ENCODE assay signal across 8 cellular contexts in genomic region chr7:17298840-17299476, GRCh38. TPM values are rescaled to one million over a fixed set of nuclear protein-coding genes. Genes with fewer than 3 reads are reported as not detected.
DNase-seq lines count a peak whose midpoint lies in the region; ATAC-seq and TF ChIP-seq lines count a peak whose summit lies in the region.

No MANE protein-coding gene starts in this region.

- H3K27me3 ChIP-seq in ascending aorta = no peaks in the 10 kb centered on the region
- H3K27me3 ChIP-seq in iPS-15b (ENCODE audit: control insufficient read depth, insufficient read depth, low read length) = peaks cover 11% of the 10 kb centered on the region

- intact Hi-C loops in ascending aorta (cut with DNase I) = loop anchor here (1.0 to 10.0 kb wide), 8 partner anchors 23 to 652 kb away; partner anchors contain the start of genes ANKMY2, BZW2 and SNX13

- peaks cover 0 to 5% (median 0%) of the 10 kb centered on the region in 3 donors for H3K9me3 Mint-ChIP-seq in T-cell

- peak overlapping the region; percentile 85 to 89 for H3K27ac Mint-ChIP-seq in T-cell

- H3K4me1 ChIP-seq in ascending aorta = peaks cover 0 to 13% of the 10 kb centered on the region in 2 donors
- H3K4me1 ChIP-seq in iPS-15b (ENCODE audit: control insufficient read depth, insufficient read depth, low read length) = peaks cover 4% of the 10 kb centered on the region

- TF ChIP-seq CTCF in AG04449 (IDR thresholded peaks at IDR 0.05; ENCODE audit: insufficient read depth, low read length, missing control alignments) (no peak), ascending aorta (IDR thresholded peaks at IDR 0.05) (no peak)

- H3K36me3 ChIP-seq in ascending aorta (no peaks in the 10 kb centered on the region), iPS-15b (ENCODE audit: control insufficient read depth, insufficient read depth, low read length) (no peaks in the 10 kb centered on the region)

- H3K27ac ChIP-seq in ascending aorta (peak overlapping the region; percentile 97 to 98), skin epidermis (peak overlapping the region; percentile 90 to 100 (median 97))

- H3K9me3 ChIP-seq in ascending aorta (no peaks in the 10 kb centered on the region), iPS-15b (ENCODE audit: control insufficient read depth, insufficient read depth, low read length) (no peaks in the 10 kb centered on the region)

- no peaks in the 10 kb centered on the region for H3K36me3 Mint-ChIP-seq in T-cell

- POLR2A ChIA-PET in AG04449 (lab: Yijun Ruan, JAX) = interaction anchor here (0.8 to 1.3 kb wide), 5 partner anchors 8 to 364 kb away, joined by 3 to 6 read pairs (median 4); no protein-coding TSS in a partner anchor
- POLR2A ChIA-PET in T-cell (lab: Charles Lee) = interaction anchor here (0.6 to 1.8 kb wide), 9 partner anchors 9 to 658 kb away, joined by 3 to 13 read pairs (median 5); no protein-coding TSS in a partner anchor

- H3K9ac ChIP-seq in iPS-15b (ENCODE audit: low read depth, low read length) = no peak overlapping the region

- H3K4me3 Mint-ChIP-seq in T-cell = peak overlapping the region; percentile 88 to 97 (median 94)

- peaks cover 30 to 34% (median 31%) of the 10 kb centered on the region in 3 donors for H3K4me1 Mint-ChIP-seq in T-cell

- no peak for DNase-seq in AG04449 (ENCODE audit: low read depth, low spot score)
- peak; percentile 14 to 62 (median 44) for DNase-seq in T-cell
- peak in 1 of 2 donors; percentile 81 for DNase-seq in ascending aorta (ENCODE audit: low spot score in 2 of 2)
- DNase-seq in NCI-H2196 treated with DMSO at 0.1 percent for 48 hours (lab: John Stamatoyannopoulos, UW; ENCODE audit: unreplicated experiment) = no peak

- ATAC-seq in GM19023 (IDR thresholded peaks at IDR 0.05; ENCODE audit: unreplicated experiment) (peak; percentile 50), HG03196 (IDR thresholded peaks at IDR 0.05; ENCODE audit: unreplicated experiment) (peak; percentile 35), T-cell (replicated peaks in 1 of 4) (peak; percentile 57 to 71 (median 66))

- H3K4me3 ChIP-seq in AG04449 (ENCODE audit: low read depth, low read length) (peak overlapping the region; percentile 76), ascending aorta (peak overlapping the region; percentile 99 to 100), iPS-15b (ENCODE audit: low read depth, low read length) (peak overlapping the region; percentile 71), skin epidermis (peak overlapping the region; percentile 83 to 100 (median 86))

- CTCF ChIA-PET in AG04449 (lab: Yijun Ruan, JAX) (interaction anchor here (0.7 to 2.3 kb wide), 8 partner anchors 10 to 352 kb away, joined by 3 to 12 read pairs (median 4); no protein-coding TSS in a partner anchor), T-cell (lab: Charles Lee) (interaction anchor here in 1 of 2 donors (0.6 to 1.1 kb wide), 5 partner anchors 8 to 316 kb away, joined by 3 to 8 read pairs (median 4); no protein-coding TSS in a partner anchor)

- H3K27me3 Mint-ChIP-seq in T-cell = no peaks in the 10 kb centered on the region

RNA-seq across cellular contexts. Expression of gene AHR, which starts 0.5 kb away (rescaled TPM):
- total RNA-seq in T-cell = 10 to 100 TPM; 40.2 to 76.4 (median 52.5) TPM
- 149 TPM for total RNA-seq in ascending aorta

Comparison
In these comparisons a context has a peak if more than half of its experiments do, and no peak if none do; other contexts are left out.
1. DNase-seq: peak in T-cell (34 of 34); none in AG04449 (single experiment) and NCI-H2196 treated with DMSO at 0.1 percent for 48 hours (single experiment).
2. Peak in every context shown above with its lines, with median percentiles within 50 percentile points of each other: H3K4me3 ChIP-seq and ATAC-seq.